In the genomic region with DNA sequence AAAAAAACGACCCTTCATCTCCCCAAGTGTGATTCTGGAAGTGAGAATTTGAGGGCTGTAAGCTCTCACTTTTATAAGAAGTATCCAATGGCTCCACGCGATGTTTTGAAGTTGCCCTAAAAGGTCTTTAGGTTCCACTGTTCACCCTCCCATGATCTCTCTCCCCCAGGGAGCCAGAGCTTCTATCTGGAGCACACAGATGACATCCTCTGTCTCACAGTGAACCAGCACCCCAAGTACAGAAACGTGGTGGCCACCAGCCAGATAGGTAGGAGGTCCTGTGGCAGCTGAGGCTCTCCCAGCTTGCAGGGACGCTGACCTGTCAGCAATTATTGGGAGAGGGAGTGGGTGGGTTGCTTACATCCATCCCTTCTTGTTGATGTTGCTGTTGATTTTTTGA, we compare ENCODE assay signal across 1 cellular context.
TF ChIP-seq lines count a peak whose summit lies in the region.

No MANE protein-coding gene starts in this region.

TF ChIP-seq in K562, 482 proteins besides CTCF, POLR2A, EP300 and RAD21 (continued from another document):
- TF ChIP-seq NR2C2 (CRISPR knock-in tag; IDR thresholded peaks at IDR 0.05): no peak
- peak; percentile 14; the same call in 1 of the 2 replicates for TF ChIP-seq NR2C2 (tag; IDR thresholded peaks at IDR 0.05)
- peak; percentile 13; the same call in 1 of the 2 replicates for TF ChIP-seq ZNF316 (IDR thresholded peaks at IDR 0.05)
- TF ChIP-seq, protein P1, sequence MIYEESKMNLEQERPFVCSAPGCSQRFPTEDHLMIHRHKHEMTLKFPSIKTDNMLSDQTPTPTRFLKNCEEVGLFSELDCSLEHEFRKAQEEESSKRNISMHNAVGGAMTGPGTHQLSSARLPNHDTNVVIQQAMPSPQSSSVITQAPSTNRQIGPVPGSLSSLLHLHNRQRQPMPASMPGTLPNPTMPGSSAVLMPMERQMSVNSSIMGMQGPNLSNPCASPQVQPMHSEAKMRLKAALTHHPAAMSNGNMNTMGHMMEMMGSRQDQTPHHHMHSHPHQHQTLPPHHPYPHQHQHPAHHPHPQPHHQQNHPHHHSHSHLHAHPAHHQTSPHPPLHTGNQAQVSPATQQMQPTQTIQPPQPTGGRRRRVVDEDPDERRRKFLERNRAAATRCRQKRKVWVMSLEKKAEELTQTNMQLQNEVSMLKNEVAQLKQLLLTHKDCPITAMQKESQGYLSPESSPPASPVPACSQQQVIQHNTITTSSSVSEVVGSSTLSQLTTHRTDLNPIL (CRISPR knock-in tag; IDR thresholded peaks at IDR 0.05): no peak
- no peak for TF ChIP-seq RBBP5 (IDR thresholded peaks at IDR 0.05; ENCODE audit: borderline replicate concordance, insufficient read depth, low read length, poor library complexity, severe bottlenecking)
- TF ChIP-seq ZKSCAN8 (CRISPR knock-in tag; IDR thresholded peaks at IDR 0.05): no peak
- TF ChIP-seq STAT5A (IDR thresholded peaks at IDR 0.05; ENCODE audit: borderline replicate concordance, low read length): 0 out of 2 replicates have a peak, but pooled peaks have one; percentile 20
- TF ChIP-seq ZFP1 (CRISPR knock-in tag; IDR thresholded peaks at IDR 0.05): no peak
- TF ChIP-seq TARDBP (IDR thresholded peaks at IDR 0.05): no peak
- TF ChIP-seq, protein P2, sequence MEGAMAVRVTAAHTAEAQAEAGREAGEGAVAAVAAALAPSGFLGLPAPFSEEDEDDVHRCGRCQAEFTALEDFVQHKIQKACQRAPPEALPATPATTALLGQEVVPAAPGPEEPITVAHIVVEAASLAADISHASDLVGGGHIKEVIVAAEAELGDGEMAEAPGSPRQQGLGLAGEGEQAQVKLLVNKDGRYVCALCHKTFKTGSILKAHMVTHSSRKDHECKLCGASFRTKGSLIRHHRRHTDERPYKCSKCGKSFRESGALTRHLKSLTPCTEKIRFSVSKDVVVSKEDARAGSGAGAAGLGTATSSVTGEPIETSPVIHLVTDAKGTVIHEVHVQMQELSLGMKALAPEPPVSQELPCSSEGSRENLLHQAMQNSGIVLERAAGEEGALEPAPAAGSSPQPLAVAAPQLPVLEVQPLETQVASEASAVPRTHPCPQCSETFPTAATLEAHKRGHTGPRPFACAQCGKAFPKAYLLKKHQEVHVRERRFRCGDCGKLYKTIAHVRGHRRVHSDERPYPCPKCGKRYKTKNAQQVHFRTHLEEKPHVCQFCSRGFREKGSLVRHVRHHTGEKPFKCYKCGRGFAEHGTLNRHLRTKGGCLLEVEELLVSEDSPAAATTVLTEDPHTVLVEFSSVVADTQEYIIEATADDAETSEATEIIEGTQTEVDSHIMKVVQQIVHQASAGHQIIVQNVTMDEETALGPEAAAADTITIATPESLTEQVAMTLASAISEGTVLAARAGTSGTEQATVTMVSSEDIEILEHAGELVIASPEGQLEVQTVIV (CRISPR knock-in tag; IDR thresholded peaks at IDR 0.05; ENCODE audit: borderline replicate concordance): no peak
- TF ChIP-seq ZNF586 (CRISPR knock-in tag; conservative IDR thresholded peaks at IDR 0.05): no peak
- no peak for TF ChIP-seq ELF2 (CRISPR knock-in tag; IDR thresholded peaks at IDR 0.05)
